Comparison of ENCODE assay signal across 22 cellular contexts in the genomic region with DNA sequence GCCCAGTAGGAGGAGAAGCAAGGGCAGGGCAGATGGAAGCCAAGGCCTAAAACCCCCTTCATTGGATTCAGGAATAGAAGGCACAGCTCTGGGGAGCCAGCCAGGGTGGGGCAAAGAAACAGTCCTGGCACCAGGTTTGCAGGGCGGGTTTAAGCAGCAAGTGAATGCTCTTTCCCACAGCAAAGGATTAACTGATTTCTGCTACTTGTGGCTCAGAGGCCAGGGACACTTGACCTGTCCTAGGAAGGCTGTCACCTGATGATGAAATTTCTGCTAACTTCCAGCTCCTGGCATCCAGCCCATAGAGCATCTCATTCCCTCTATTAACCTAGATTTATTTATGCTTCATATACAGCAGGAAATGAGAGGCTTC. TPM values are rescaled to one million over a fixed set of nuclear protein-coding genes. Genes with fewer than 3 reads are reported as not detected.
DNase-seq lines count a peak whose midpoint lies in the region; ATAC-seq, FAIRE-seq and TF ChIP-seq lines count a peak whose summit lies in the region.
"Had no signal": no experiment of that assay in that cellular context is flagged by ENCODE, and none has a peak within 500 bp of the region (broad histone marks: within the 10 kb centered on the region; RNA-seq: fewer than 3 reads in every experiment).

No MANE protein-coding gene starts in this region.

- FAIRE-seq in astrocyte (lab: Jason Lieb, UNC): no peak
- FAIRE-seq: frontal cortex, H1, HepG2 had no signal

- in situ Hi-C loops in GM23248 (cut with MboI): no loop called here

- intact Hi-C loops in natural killer cell (cut with micrococcal nuclease): no loop called here

- H3K27ac ChIP-seq in GM23248 (peak overlapping the region; percentile 50), astrocyte (ENCODE audit: low read depth, low read length) (no peak overlapping the region), Peyer's patch (no peak overlapping the region)
- H3K27ac ChIP-seq: coronary artery, SJCRH30, tibial artery had no signal

- H4K20me1 ChIP-seq in GM23248 (ENCODE audit: insufficient read depth): no peaks in the 10 kb centered on the region
- no peaks in the 10 kb centered on the region for H4K20me1 ChIP-seq in astrocyte (ENCODE audit: insufficient read depth, low read length)

- 0 to 17% methylated on average over 1 of the region's 1 CpG for WGBS in GM23248 (ENCODE audit: low coverage in 1 of 2, low lambda C conversion rate in 2 of 2, missing lambda C conversion rate in 2 of 2), 2 experiments

- TF ChIP-seq POLR2A in Peyer's patch (IDR thresholded peaks at IDR 0.05): no peak

- peaks cover 21% of the 10 kb centered on the region; the same call in 1 of the 2 replicates for H3F3A ChIP-seq in GM23248 (ENCODE audit: insufficient read depth)

- no peaks in the 10 kb centered on the region for H3K36me3 Mint-ChIP-seq in astrocyte (ENCODE audit: low read depth, unreplicated experiment)
- no peaks in the 10 kb centered on the region for H3K36me3 Mint-ChIP-seq in natural killer cell

- peak overlapping the region; percentile 23 for H3K27ac Mint-ChIP-seq in astrocyte (ENCODE audit: unreplicated experiment)
- H3K27ac Mint-ChIP-seq in natural killer cell: peak overlapping the region in 1 of 2 donors; percentile 72

- TF ChIP-seq CTCF in astrocyte (IDR thresholded peaks at IDR 0.05; ENCODE audit: insufficient read depth, low read depth, low read length) (no peak), natural killer cell (IDR thresholded peaks at IDR 0.05) (no peak), Peyer's patch (IDR thresholded peaks at IDR 0.05) (no peak)

- H3K4me2 ChIP-seq in GM23248 (ENCODE audit: unreplicated experiment) (peak overlapping the region; percentile 8), astrocyte (ENCODE audit: low read length) (no peak overlapping the region)

- H3K27me3 Mint-ChIP-seq in astrocyte (ENCODE audit: low read depth, unreplicated experiment): peaks cover 38% of the 10 kb centered on the region
- peaks cover 32 to 40% of the 10 kb centered on the region in 2 donors for H3K27me3 Mint-ChIP-seq in natural killer cell (ENCODE audit: low read depth in 2 of 2)

- H2AFZ ChIP-seq in GM23248: no peak overlapping the region
- no peak overlapping the region for H2AFZ ChIP-seq in astrocyte (ENCODE audit: low read depth, low read length)

- H3K4me3 ChIP-seq in GM23248 (no peak overlapping the region), astrocyte (ENCODE audit: insufficient read depth, low read depth, low read length) (no peak overlapping the region), Peyer's patch (no peak overlapping the region)
- H3K4me3 ChIP-seq: coronary artery, SJCRH30, spleen, tibial artery had no signal

- ATAC-seq in natural killer cell: no peak
- ATAC-seq: HepG2 had no signal

- no peaks in the 10 kb centered on the region for H3K9me2 ChIP-seq in GM23248 (ENCODE audit: insufficient read depth)

- H3K9me3 Mint-ChIP-seq in astrocyte (ENCODE audit: unreplicated experiment) (no peaks in the 10 kb centered on the region), natural killer cell (no peaks in the 10 kb centered on the region)

- peaks cover 12% of the 10 kb centered on the region for H3K4me1 Mint-ChIP-seq in astrocyte (ENCODE audit: low read depth, unreplicated experiment)
- H3K4me1 Mint-ChIP-seq in natural killer cell: peaks cover 36 to 46% of the 10 kb centered on the region in 2 donors

- H3K4me1 ChIP-seq in GM23248 (ENCODE audit: insufficient read depth): peaks cover 28% of the 10 kb centered on the region
- no peaks in the 10 kb centered on the region for H3K4me1 ChIP-seq in astrocyte (ENCODE audit: insufficient read depth, low read length)
- no peaks in the 10 kb centered on the region for H3K4me1 ChIP-seq in Peyer's patch
- H3K4me1 ChIP-seq: SJCRH30, tibial artery had no signal

- no peak overlapping the region for H3K4me3 Mint-ChIP-seq in astrocyte (ENCODE audit: unreplicated experiment)
- peak overlapping the region; percentile 49 for H3K4me3 Mint-ChIP-seq in natural killer cell

- H3K36me3 ChIP-seq in GM23248 (ENCODE audit: low read depth): no peaks in the 10 kb centered on the region
- H3K36me3 ChIP-seq in astrocyte (ENCODE audit: insufficient read depth, low read length): no peaks in the 10 kb centered on the region
- no peaks in the 10 kb centered on the region for H3K36me3 ChIP-seq in Peyer's patch
- H3K36me3 ChIP-seq: SJCRH30, spleen, tibial artery had no signal

- H3K79me2 ChIP-seq in GM23248 (ENCODE audit: insufficient read depth): no peaks in the 10 kb centered on the region
- no peaks in the 10 kb centered on the region for H3K79me2 ChIP-seq in astrocyte (ENCODE audit: insufficient read depth, low read length)

- H3K9me3 ChIP-seq in GM23248 (ENCODE audit: low read depth) (no peaks in the 10 kb centered on the region), astrocyte (ENCODE audit: insufficient read depth, low read depth, low read length) (no peaks in the 10 kb centered on the region), Peyer's patch (no peaks in the 10 kb centered on the region)
- H3K9me3 ChIP-seq: SJCRH30, spleen, tibial artery had no signal

- DNase-seq in DMS79 treated with DMSO at 0.1 percent for 48 hours (lab: John Stamatoyannopoulos, UW): peak; percentile 37
- no peak for DNase-seq in DMS79 (lab: John Stamatoyannopoulos, UW)
- no peak for DNase-seq in GM23248
- DNase-seq in astrocyte (ENCODE audit: low read depth): no peak
- no peak for DNase-seq in natural killer cell
- DNase-seq in effector CD4-positive, alpha-beta T cell: no peak
- no peak for DNase-seq in Peyer's patch
- no peak for DNase-seq in DMS153 (lab: John Stamatoyannopoulos, UW)
- DNase-seq: 8988T; activated CD4-positive, CD25-positive, alpha-beta regulatory T cell treated with anti-CD3 and anti-CD28 coated beads, Interleukin-2, amount 50 U/mL, for 72 hours; C1 segment of cervical spinal cord; left cardiac atrium; NCI-H510A; SJCRH30; spleen; tibial artery had no signal

- no peak overlapping the region for H3K9ac ChIP-seq in GM23248
- no peak overlapping the region for H3K9ac ChIP-seq in astrocyte (ENCODE audit: low read length)

- H3K27me3 ChIP-seq in GM23248 (replicated peaks; ENCODE audit: insufficient read depth) (peaks cover 13% of the 10 kb centered on the region; the same call in 1 of the 2 replicates), astrocyte (ENCODE audit: insufficient read depth, low read length) (no peaks in the 10 kb centered on the region), Peyer's patch (no peaks in the 10 kb centered on the region)
- H3K27me3 ChIP-seq: tibial artery had no signal

RNA-seq across cellular contexts. Expression of a gene that starts 40.8 kb away (rescaled TPM):
- total RNA-seq in GM23248 (2014; rRNA removed; shearing (Covaris generic)): not detected in 2 replicates
- polyA plus RNA-seq in GM23248 (2016; fragmentation: Nextera tagmentation; extraction: Ambion mirVana): not detected in 2 replicates
- total RNA-seq in astrocyte: 0.41 and 0.50 TPM in 2 replicates
- total RNA-seq in natural killer cell: not detected
- not detected for total RNA-seq in Peyer's patch
- total RNA-seq: frontal cortex, H1, HepG2, left cardiac atrium, M059J, OCI-LY7, SJCRH30, spleen had no signal
- polyA plus RNA-seq: H1, spleen had no signal
